ENCODE assay signal across 6 cellular contexts in genomic region chr11:77052531-77052930, GRCh38. TPM values are rescaled to one million over a fixed set of nuclear protein-coding genes. Genes with fewer than 3 reads are reported as not detected.
"Had no signal": no experiment of that assay in that cellular context is flagged by ENCODE, and none has a peak within 500 bp of the region (broad histone marks: within the 10 kb centered on the region; RNA-seq: fewer than 3 reads in every experiment).

No MANE protein-coding gene starts in this region.

- H3K4me3 ChIP-seq: GM23338 had no signal

- H3K4me3 Mint-ChIP-seq: GM23338, H9, HFFc6 had no signal

- DNase-seq: H9, HCEC 1CT, HFFc6, IMR-90 had no signal

- H3K27ac Mint-ChIP-seq: GM23338, H9, HFFc6 had no signal

RNA-seq across cellular contexts. Expression of gene B3GNT6, which starts 18.3 kb away (rescaled TPM):
- total RNA-seq: GM23338, H1, H9, HFFc6, IMR-90 had no signal

RNA-seq across cellular contexts. Expression of gene OMP, which starts 50.1 kb away (rescaled TPM):
- total RNA-seq: H1, H9, IMR-90 had no signal
